Comparison of ENCODE assay signal across 1 cellular context in genomic region chr1:17218939-17219338, GRCh38.
TF ChIP-seq lines count a peak whose summit lies in the region.

No MANE protein-coding gene starts in this region.

TF ChIP-seq in HEK293, 187 proteins besides CTCF, POLR2A, EP300 and RAD21 (continued from another document):
- TF ChIP-seq HIC1 (tag by site-specific recombination; IDR thresholded peaks at IDR 0.05) (no peak), ZNF362 (tag by site-specific recombination; IDR thresholded peaks at IDR 0.05) (no peak), KLF10 (tag by site-specific recombination; IDR thresholded peaks at IDR 0.05) (no peak), ZBTB1 (tag by site-specific recombination; IDR thresholded peaks at IDR 0.05) (no peak), ZNF544 (tag by site-specific recombination; IDR thresholded peaks at IDR 0.05) (no peak), KLF17 (tag by site-specific recombination; IDR thresholded peaks at IDR 0.05) (peak; percentile 64), ZNF404 (tag by site-specific recombination; IDR thresholded peaks at IDR 0.05) (no peak), EGR2 (tag by site-specific recombination; IDR thresholded peaks at IDR 0.05; ENCODE audit: low read depth) (peak; percentile 39; the same call in 1 of the 2 replicates), ZNF169 (tag by site-specific recombination; IDR thresholded peaks at IDR 0.05) (no peak), ZNF248 (tag by site-specific recombination; IDR thresholded peaks at IDR 0.05) (no peak), RBAK (tag by site-specific recombination; IDR thresholded peaks at IDR 0.05) (no peak), ZNF704 (tag by site-specific recombination; IDR thresholded peaks at IDR 0.05) (no peak), ZNF600 (tag by site-specific recombination; IDR thresholded peaks at IDR 0.05) (no peak), ZNF335 (tag by site-specific recombination; conservative IDR thresholded peaks at IDR 0.05) (no peak), REST (tag by site-specific recombination; IDR thresholded peaks at IDR 0.05) (no peak), ZFP3 (tag by site-specific recombination; IDR thresholded peaks at IDR 0.05; ENCODE audit: low read depth) (no peak), ZNF138 (tag by site-specific recombination; IDR thresholded peaks at IDR 0.05; ENCODE audit: borderline replicate concordance) (no peak), ZEB2 (tag by site-specific recombination; IDR thresholded peaks at IDR 0.05) (no peak), ZNF521 (tag by site-specific recombination; IDR thresholded peaks at IDR 0.05) (no peak), ZNF514 (tag by site-specific recombination; IDR thresholded peaks at IDR 0.05) (no peak), ZNF677 (tag by site-specific recombination; IDR thresholded peaks at IDR 0.05) (no peak)
